ENCODE assay signal across 29 cellular contexts in the genomic region with DNA sequence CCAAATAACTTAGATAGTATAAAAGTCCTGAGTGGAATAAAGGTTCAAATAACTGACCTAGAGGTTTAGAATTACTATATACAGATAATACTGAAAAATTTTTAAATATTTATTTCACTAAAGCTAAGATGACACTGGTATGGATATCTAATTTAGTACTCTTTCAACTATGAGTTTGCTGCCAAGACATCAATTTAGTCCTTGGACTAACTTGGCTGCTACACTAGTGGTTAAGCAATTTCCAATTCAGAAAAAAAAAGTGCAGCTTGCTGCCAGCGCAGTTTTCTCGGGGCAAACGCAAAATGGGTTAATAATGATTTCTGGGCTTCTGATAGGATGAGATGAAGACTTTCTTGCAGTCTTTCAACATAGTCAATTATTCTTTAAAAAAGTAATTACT.
"Had no signal": no experiment of that assay in that cellular context is flagged by ENCODE, and none has a peak within 500 bp of the region (broad histone marks: within the 10 kb centered on the region; RNA-seq: fewer than 3 reads in every experiment).

No MANE protein-coding gene starts in this region.

- ATAC-seq: esophagus mucosa; gastrocnemius medialis; left ventricle myocardium superior; naive thymus-derived CD8-positive, alpha-beta T cell; right cardiac atrium; stimulated activated naive B cell treated with anti-CD40 and anti-IgM and Interleukin-4, amounts not matched to agents 10 μg/mL and 1 μg/mL and 100 μg/mL, for 72 hours had no signal

- H3K27ac Mint-ChIP-seq: activated CD4-positive, alpha-beta memory T cell treated with anti-CD3 and anti-CD28 coated beads for 36 hours; activated CD4-positive, alpha-beta T cell treated with anti-CD3 and anti-CD28 coated beads, Interleukin-2, amount 10 ng/mL, durations not matched to agents 24 days and 14 days; activated naive CD4-positive, alpha-beta T cell treated with anti-CD3 and anti-CD28 coated beads, Interleukin-2, amount 10 ng/mL, durations not matched to agents 7 days and 5 days; endodermal cell; stimulated activated naive B cell treated with anti-CD40 and anti-IgM and Interleukin-4, amounts not matched to agents 10 μg/mL and 1 μg/mL and 100 μg/mL, for 72 hours had no signal

- H2AFZ ChIP-seq: hepatocyte had no signal

- H3K4me1 Mint-ChIP-seq: naive thymus-derived CD8-positive, alpha-beta T cell; neural crest cell; stimulated activated naive B cell treated with anti-CD40 and anti-IgM and Interleukin-4, amounts not matched to agents 10 μg/mL and 1 μg/mL and 100 μg/mL, for 72 hours had no signal

- H3K27ac ChIP-seq: brain microvascular endothelial cell, gastrocnemius medialis, hepatocyte, stomach, thyroid gland, upper lobe of left lung, vagina had no signal

- H3K36me3 ChIP-seq: gastrocnemius medialis, thyroid gland, upper lobe of left lung, vagina had no signal

- H3K27me3 Mint-ChIP-seq: activated CD4-positive, alpha-beta memory T cell treated with anti-CD3 and anti-CD28 coated beads for 36 hours; activated CD4-positive, alpha-beta T cell treated with anti-CD3 and anti-CD28 coated beads, Interleukin-2, amount 10 ng/mL, durations not matched to agents 24 days and 14 days; activated naive CD4-positive, alpha-beta T cell treated with anti-CD3 and anti-CD28 coated beads, Interleukin-2, amount 10 ng/mL, durations not matched to agents 7 days and 5 days; naive thymus-derived CD8-positive, alpha-beta T cell; stimulated activated naive B cell treated with anti-CD40 and anti-IgM and Interleukin-4, amounts not matched to agents 10 μg/mL and 1 μg/mL and 100 μg/mL, for 72 hours had no signal

- H3K4me2 ChIP-seq: hepatocyte had no signal

- H3K9me3 Mint-ChIP-seq: activated CD4-positive, alpha-beta memory T cell treated with anti-CD3 and anti-CD28 coated beads for 36 hours; activated CD4-positive, alpha-beta T cell treated with anti-CD3 and anti-CD28 coated beads, Interleukin-2, amount 10 ng/mL, durations not matched to agents 24 days and 14 days; activated naive CD4-positive, alpha-beta T cell treated with anti-CD3 and anti-CD28 coated beads, Interleukin-2, amount 10 ng/mL, durations not matched to agents 7 days and 5 days; endodermal cell; naive thymus-derived CD8-positive, alpha-beta T cell; neural crest cell; stimulated activated naive B cell treated with anti-CD40 and anti-IgM and Interleukin-4, amounts not matched to agents 10 μg/mL and 1 μg/mL and 100 μg/mL, for 72 hours had no signal

- H3K9me3 ChIP-seq: gastrocnemius medialis, stomach, thyroid gland, upper lobe of left lung, vagina had no signal

- H3K4me1 ChIP-seq: gastrocnemius medialis, stomach, thyroid gland, vagina had no signal

- H3K4me3 Mint-ChIP-seq: activated CD4-positive, alpha-beta memory T cell treated with anti-CD3 and anti-CD28 coated beads for 36 hours; activated CD4-positive, alpha-beta T cell treated with anti-CD3 and anti-CD28 coated beads, Interleukin-2, amount 10 ng/mL, durations not matched to agents 24 days and 14 days; activated naive CD4-positive, alpha-beta T cell treated with anti-CD3 and anti-CD28 coated beads, Interleukin-2, amount 10 ng/mL, durations not matched to agents 7 days and 5 days; endodermal cell; naive thymus-derived CD8-positive, alpha-beta T cell; neural crest cell; stimulated activated naive B cell treated with anti-CD40 and anti-IgM and Interleukin-4, amounts not matched to agents 10 μg/mL and 1 μg/mL and 100 μg/mL, for 72 hours had no signal

- H3K4me3 ChIP-seq: gastrocnemius medialis, hepatocyte, stomach, thyroid gland, upper lobe of left lung, vagina had no signal

- DNase-seq: activated CD4-positive, alpha-beta memory T cell treated with anti-CD3 and anti-CD28 coated beads for 36 hours; activated CD4-positive, alpha-beta T cell treated with anti-CD3 and anti-CD28 coated beads, Interleukin-2, amount 10 ng/mL, durations not matched to agents 24 days and 14 days; activated CD4-positive, CD25-positive, alpha-beta regulatory T cell treated with anti-CD3 and anti-CD28 coated beads, Interleukin-2, amount 50 U/mL, for 72 hours; activated CD8-positive, alpha-beta memory T cell treated with anti-CD3 and anti-CD28 coated beads, Interleukin-2, amount 50 U/mL, for 4 hours; activated gamma-delta T cell; activated naive CD4-positive, alpha-beta T cell treated with anti-CD3 and anti-CD28 coated beads, Interleukin-2, amount 10 ng/mL, durations not matched to agents 7 days and 5 days; activated T-cell treated with anti-CD3 and anti-CD28 coated beads, Interleukin-2, amount 50 U/mL, for 1 hour; amniotic stem cell; brain microvascular endothelial cell; caudate nucleus; endodermal cell; gastrocnemius medialis; islet precursor cell; left ventricle myocardium superior; naive thymus-derived CD8-positive, alpha-beta T cell; occipital lobe; posterior cingulate gyrus; right cardiac atrium; stimulated activated CD4-positive, alpha-beta T cell treated with anti-CD3 and anti-CD28 coated beads, Interleukin-15, amount 100 ng/mL, for 24 hours; stimulated activated CD4-positive, alpha-beta T cell treated with anti-CD3 and anti-CD28 coated beads, Interleukin-2, amount 100 ng/mL, for 24 hours; stimulated activated naive B cell treated with anti-CD40 and anti-IgM and Interleukin-4, amounts not matched to agents 10 μg/mL and 1 μg/mL and 100 μg/mL, for 72 hours; stomach; T-helper 2 cell; thyroid gland; upper lobe of left lung had no signal

- H3K27me3 ChIP-seq: brain microvascular endothelial cell, gastrocnemius medialis, hepatocyte, stomach, thyroid gland, upper lobe of left lung, vagina had no signal

- H3K79me2 ChIP-seq: hepatocyte had no signal
